1 cellular context compared by ENCODE assay signal in the genomic region with DNA sequence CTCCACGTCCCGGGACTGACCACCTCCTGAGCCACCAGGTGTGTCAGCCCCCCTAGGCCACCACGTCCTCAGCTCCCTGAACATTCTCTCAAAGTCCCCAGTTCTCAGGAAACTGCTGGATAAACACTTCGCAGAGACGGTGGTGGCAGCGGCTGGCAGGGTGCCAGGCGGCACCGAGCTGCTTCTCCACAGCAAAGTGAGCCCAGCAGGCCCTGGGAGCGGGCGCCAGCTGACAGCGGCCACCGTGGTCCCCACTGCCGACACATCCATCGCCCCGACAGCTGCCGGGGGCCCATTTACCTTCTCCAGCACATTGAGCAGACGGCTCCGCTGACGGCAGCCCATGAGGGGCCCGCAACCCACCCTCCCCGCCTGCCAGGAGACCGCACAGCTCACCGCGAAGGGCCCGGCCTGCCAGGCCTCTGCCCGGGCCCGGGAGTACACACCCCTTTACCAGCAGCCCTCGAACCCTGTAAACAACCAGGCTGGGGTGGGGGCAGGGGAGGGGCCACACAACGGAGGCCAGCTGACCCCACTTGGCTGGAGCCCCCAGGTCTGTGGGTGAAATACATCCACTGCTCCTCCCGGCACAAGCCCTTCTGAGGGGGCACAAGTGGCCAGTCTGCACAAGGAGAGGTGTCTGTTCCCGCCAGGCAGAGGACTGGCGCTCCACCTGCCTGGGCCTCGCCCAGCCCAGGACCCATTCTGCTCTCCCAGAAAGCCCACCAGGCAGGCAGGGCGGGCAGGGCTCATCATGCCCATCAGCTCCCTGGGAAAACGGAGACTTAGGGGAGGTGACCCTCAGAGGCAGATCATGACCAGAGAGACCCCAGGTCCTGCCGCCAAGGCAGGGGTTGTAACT.
A peak's percentile ranks its signal among the peaks of the same experiment; 100 is the strongest.
TF ChIP-seq lines count a peak whose summit lies in the region.

No MANE protein-coding gene starts in this region.

TF ChIP-seq in HepG2, 621 proteins besides CTCF, POLR2A, EP300 and RAD21:
- TF ChIP-seq LCORL (IDR thresholded peaks at IDR 0.05) (peak; percentile 27; the same call in 1 of the 2 replicates), LCORL (CRISPR knock-in tag; IDR thresholded peaks at IDR 0.05) (no peak), RBFOX2 (IDR thresholded peaks at IDR 0.05; ENCODE audit: low read depth, low read length) (0 out of 2 replicates have a peak, but pooled peaks have one; percentile 57), AGO2 (optimal IDR thresholded peaks at IDR 0.05; ENCODE audit: low read depth, low read length) (peak; percentile 48), XBP1 (CRISPR knock-in tag; IDR thresholded peaks at IDR 0.05) (no peak)
